In genomic region chr11:47407746-47408590, GRCh38 we compare ENCODE assay signal across 1 cellular context.
TF ChIP-seq lines count a peak whose summit lies in the region.

Gene SLC39A13, plus strand, starts transcription at chr11:47408590. Its CDS starts 1,505 bp downstream, at chr11:47410095.

TF ChIP-seq in HepG2, 621 proteins besides CTCF, POLR2A, EP300 and RAD21 (continued from another document and continues in another):
- TF ChIP-seq FUBP1 (CRISPR knock-in tag; IDR thresholded peaks at IDR 0.05; ENCODE audit: borderline replicate concordance) (peak; percentile 87; the same call in 1 of the 2 replicates), ZNF782 (CRISPR knock-in tag; IDR thresholded peaks at IDR 0.05; ENCODE audit: borderline replicate concordance) (peak; percentile 71; the same call in 1 of the 2 replicates), PATZ1 (CRISPR knock-in tag; IDR thresholded peaks at IDR 0.05) (peak; percentile 89), SNAPC5 (CRISPR knock-in tag; IDR thresholded peaks at IDR 0.05; ENCODE audit: borderline replicate concordance) (no peak), FOXA3 (CRISPR knock-in tag; IDR thresholded peaks at IDR 0.05) (peak; percentile 61), GTF2F1 (IDR thresholded peaks at IDR 0.05; ENCODE audit: low read length) (0 out of 2 replicates have a peak, but pooled peaks have one; percentile 21), IRF1 (CRISPR knock-in tag; IDR thresholded peaks at IDR 0.05; ENCODE audit: low read depth) (no peak), KDM2A (CRISPR knock-in tag; IDR thresholded peaks at IDR 0.05; ENCODE audit: borderline replicate concordance, low read depth) (peak; percentile 74), NFATC3 (CRISPR knock-in tag; IDR thresholded peaks at IDR 0.05) (no peak), POLR2AphosphoS5 (IDR thresholded peaks at IDR 0.05; ENCODE audit: low read depth, low read length) (peak; percentile 67), MLX (CRISPR knock-in tag; IDR thresholded peaks at IDR 0.05) (no peak), ARNT (IDR thresholded peaks at IDR 0.05) (no peak), ZMAT5 (CRISPR knock-in tag; IDR thresholded peaks at IDR 0.05; ENCODE audit: borderline replicate concordance, low read depth) (no peak), RBM22 (optimal IDR thresholded peaks at IDR 0.05; ENCODE audit: low read length) (no peak), HNRNPUL1 (IDR thresholded peaks at IDR 0.05; ENCODE audit: low read depth, low read length) (no peak), ZNF790 (CRISPR knock-in tag; IDR thresholded peaks at IDR 0.05; ENCODE audit: borderline replicate concordance) (peak; percentile 47; the same call in 1 of the 2 replicates), POLR2AphosphoS2 (IDR thresholded peaks at IDR 0.05; ENCODE audit: low read depth, low read length) (no peak), MIXL1 (CRISPR knock-in tag; IDR thresholded peaks at IDR 0.05) (peak; percentile 53; the same call in 1 of the 2 replicates), EZH2 (conservative IDR thresholded peaks at IDR 0.05; ENCODE audit: low read depth, low read length) (no peak), NBN (conservative IDR thresholded peaks at IDR 0.05) (no peak), ZNF251 (CRISPR knock-in tag; IDR thresholded peaks at IDR 0.05) (no peak), TEF (CRISPR knock-in tag; IDR thresholded peaks at IDR 0.05) (no peak), KMT2A (CRISPR knock-in tag; IDR thresholded peaks at IDR 0.05) (peak; percentile 80; the same call in 1 of the 2 replicates)
- TF ChIP-seq, protein P1, sequence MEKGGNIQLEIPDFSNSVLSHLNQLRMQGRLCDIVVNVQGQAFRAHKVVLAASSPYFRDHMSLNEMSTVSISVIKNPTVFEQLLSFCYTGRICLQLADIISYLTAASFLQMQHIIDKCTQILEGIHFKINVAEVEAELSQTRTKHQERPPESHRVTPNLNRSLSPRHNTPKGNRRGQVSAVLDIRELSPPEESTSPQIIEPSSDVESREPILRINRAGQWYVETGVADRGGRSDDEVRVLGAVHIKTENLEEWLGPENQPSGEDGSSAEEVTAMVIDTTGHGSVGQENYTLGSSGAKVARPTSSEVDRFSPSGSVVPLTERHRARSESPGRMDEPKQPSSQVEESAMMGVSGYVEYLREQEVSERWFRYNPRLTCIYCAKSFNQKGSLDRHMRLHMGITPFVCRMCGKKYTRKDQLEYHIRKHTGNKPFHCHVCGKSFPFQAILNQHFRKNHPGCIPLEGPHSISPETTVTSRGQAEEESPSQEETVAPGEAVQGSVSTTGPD (CRISPR knock-in tag; IDR thresholded peaks at IDR 0.05) = no peak
- TF ChIP-seq, protein P2, sequence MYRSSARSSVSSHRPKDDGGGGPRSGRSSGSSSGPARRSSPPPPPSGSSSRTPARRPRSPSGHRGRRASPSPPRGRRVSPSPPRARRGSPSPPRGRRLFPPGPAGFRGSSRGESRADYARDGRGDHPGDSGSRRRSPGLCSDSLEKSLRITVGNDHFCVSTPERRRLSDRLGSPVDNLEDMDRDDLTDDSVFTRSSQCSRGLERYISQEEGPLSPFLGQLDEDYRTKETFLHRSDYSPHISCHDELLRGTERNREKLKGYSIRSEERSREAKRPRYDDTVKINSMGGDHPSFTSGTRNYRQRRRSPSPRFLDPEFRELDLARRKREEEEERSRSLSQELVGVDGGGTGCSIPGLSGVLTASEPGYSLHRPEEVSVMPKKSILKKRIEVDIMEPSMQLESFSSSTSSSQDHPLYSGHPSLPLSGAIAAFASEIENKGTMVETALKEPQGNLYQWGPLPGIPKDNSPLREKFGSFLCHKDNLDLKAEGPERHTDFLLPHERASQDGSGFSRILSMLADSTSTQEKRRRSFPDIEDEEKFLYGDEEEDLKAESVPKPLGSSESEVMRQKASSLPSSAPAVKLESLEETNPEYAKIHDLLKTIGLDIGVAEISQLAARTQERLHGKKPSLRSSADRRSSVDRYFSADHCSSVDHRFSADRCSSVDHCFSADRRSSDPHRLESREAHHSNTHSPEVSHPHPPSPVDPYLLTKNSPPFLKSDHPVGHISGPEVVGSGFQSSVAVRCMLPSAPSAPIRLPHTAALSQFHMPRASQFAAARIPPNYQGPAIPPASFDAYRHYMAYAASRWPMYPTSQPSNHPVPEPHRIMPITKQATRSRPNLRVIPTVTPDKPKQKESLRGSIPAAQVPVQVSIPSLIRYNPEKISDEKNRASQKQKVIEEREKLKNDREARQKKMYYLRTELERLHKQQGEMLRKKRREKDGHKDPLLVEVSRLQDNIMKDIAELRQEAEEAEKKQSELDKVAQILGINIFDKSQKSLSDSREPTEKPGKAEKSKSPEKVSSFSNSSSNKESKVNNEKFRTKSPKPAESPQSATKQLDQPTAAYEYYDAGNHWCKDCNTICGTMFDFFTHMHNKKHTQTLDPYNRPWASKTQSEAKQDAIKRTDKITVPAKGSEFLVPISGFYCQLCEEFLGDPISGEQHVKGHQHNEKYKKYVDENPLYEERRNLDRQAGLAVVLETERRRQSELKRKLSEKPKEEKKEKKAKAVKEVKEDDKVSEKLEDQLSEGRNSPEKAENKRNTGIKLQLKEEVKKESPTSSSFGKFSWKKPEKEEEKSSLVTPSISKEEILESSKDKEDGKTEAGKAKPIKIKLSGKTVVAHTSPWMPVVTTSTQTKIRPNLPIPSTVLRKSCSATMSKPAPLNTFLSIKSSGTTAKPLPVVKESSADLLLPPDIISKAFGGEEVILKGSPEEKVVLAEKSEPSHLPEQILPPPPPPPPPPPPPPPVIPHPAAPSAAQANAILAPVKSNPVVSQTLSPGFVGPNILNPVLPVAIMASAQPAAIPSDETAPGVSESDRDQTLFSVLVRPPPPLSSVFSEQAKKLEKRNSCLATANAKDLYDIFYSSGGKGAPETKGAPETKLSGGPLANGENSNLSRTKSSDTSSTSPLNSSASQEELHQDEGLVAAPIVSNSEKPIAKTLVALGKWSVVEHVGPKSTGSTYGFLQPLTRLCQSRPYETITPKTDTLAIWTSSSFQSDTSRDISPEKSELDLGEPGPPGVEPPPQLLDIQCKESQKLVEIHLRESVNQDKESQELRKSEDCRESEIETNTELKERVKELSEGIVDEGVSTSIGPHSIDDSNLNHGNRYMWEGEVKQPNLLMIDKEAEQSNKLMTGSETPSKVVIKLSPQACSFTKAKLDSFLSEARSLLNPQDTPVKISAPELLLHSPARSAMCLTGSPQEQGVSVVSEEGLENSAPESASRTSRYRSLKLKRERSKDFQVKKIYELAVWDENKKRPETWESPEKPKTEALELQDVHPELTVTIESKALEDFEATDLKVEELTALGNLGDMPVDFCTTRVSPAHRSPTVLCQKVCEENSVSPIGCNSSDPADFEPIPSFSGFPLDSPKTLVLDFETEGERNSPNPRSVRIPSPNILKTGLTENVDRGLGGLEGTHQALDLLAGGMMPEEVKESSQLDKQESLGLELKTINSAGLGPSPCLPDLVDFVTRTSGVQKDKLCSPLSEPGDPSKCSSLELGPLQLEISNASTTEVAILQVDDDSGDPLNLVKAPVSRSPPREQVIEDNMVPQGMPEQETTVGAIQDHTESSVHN (CRISPR knock-in tag; IDR thresholded peaks at IDR 0.05) = no peak
- TF ChIP-seq, protein P3, sequence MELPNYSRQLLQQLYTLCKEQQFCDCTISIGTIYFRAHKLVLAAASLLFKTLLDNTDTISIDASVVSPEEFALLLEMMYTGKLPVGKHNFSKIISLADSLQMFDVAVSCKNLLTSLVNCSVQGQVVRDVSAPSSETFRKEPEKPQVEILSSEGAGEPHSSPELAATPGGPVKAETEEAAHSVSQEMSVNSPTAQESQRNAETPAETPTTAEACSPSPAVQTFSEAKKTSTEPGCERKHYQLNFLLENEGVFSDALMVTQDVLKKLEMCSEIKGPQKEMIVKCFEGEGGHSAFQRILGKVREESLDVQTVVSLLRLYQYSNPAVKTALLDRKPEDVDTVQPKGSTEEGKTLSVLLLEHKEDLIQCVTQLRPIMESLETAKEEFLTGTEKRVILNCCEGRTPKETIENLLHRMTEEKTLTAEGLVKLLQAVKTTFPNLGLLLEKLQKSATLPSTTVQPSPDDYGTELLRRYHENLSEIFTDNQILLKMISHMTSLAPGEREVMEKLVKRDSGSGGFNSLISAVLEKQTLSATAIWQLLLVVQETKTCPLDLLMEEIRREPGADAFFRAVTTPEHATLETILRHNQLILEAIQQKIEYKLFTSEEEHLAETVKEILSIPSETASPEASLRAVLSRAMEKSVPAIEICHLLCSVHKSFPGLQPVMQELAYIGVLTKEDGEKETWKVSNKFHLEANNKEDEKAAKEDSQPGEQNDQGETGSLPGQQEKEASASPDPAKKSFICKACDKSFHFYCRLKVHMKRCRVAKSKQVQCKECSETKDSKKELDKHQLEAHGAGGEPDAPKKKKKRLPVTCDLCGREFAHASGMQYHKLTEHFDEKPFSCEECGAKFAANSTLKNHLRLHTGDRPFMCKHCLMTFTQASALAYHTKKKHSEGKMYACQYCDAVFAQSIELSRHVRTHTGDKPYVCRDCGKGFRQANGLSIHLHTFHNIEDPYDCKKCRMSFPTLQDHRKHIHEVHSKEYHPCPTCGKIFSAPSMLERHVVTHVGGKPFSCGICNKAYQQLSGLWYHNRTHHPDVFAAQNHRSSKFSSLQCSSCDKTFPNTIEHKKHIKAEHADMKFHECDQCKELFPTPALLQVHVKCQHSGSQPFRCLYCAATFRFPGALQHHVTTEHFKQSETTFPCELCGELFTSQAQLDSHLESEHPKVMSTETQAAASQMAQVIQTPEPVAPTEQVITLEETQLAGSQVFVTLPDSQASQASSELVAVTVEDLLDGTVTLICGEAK (IDR thresholded peaks at IDR 0.05) = peak; percentile 94
- TF ChIP-seq, protein P3 (CRISPR knock-in tag; IDR thresholded peaks at IDR 0.05) = no peak; the same call in 1 of the 2 replicates
